Comparison of ENCODE assay signal across 1 cellular context in genomic region chr2:197293252-197294007, GRCh38.
TF ChIP-seq lines count a peak whose summit lies in the region.

No MANE protein-coding gene starts in this region.

TF ChIP-seq in GM12878, 131 proteins besides CTCF, POLR2A, EP300 and RAD21 (continued from another document and continues in another):
- TF ChIP-seq, protein P1, sequence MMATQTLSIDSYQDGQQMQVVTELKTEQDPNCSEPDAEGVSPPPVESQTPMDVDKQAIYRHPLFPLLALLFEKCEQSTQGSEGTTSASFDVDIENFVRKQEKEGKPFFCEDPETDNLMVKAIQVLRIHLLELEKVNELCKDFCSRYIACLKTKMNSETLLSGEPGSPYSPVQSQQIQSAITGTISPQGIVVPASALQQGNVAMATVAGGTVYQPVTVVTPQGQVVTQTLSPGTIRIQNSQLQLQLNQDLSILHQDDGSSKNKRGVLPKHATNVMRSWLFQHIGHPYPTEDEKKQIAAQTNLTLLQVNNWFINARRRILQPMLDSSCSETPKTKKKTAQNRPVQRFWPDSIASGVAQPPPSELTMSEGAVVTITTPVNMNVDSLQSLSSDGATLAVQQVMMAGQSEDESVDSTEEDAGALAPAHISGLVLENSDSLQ (IDR thresholded peaks at IDR 0.05) = no peak
- no peak for TF ChIP-seq YY1 (IDR thresholded peaks at IDR 0.05; ENCODE audit: low read depth, low read length)
- no peak for TF ChIP-seq CHD4 (IDR thresholded peaks at IDR 0.05)
- no peak for TF ChIP-seq BCL3 (IDR thresholded peaks at IDR 0.05; ENCODE audit: borderline replicate concordance, insufficient read depth, low read depth, low read length, poor library complexity, severe bottlenecking)
- TF ChIP-seq ELK1 (IDR thresholded peaks at IDR 0.05; ENCODE audit: low read depth, low read length) = no peak
- no peak for TF ChIP-seq CREB1 (IDR thresholded peaks at IDR 0.05; ENCODE audit: low read depth)
- no peak for TF ChIP-seq ETV6 (conservative IDR thresholded peaks at IDR 0.05 in 1 of 2, IDR thresholded peaks at IDR 0.05 in 1 of 2; ENCODE audit: borderline replicate concordance in 1 of 2, low read depth in 1 of 2)
- TF ChIP-seq FOXK2 (IDR thresholded peaks at IDR 0.05) = no peak
- TF ChIP-seq, protein P2, sequence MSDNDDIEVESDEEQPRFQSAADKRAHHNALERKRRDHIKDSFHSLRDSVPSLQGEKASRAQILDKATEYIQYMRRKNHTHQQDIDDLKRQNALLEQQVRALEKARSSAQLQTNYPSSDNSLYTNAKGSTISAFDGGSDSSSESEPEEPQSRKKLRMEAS (IDR thresholded peaks at IDR 0.05; ENCODE audit: low read depth, low read length) = no peak
- peak; percentile 74 to 85 for TF ChIP-seq IKZF2 (IDR thresholded peaks at IDR 0.05)
- no peak for TF ChIP-seq WRNIP1 (IDR thresholded peaks at IDR 0.05; ENCODE audit: borderline replicate concordance, low read depth, low read length)
- TF ChIP-seq PRDM15 (CRISPR knock-in tag; IDR thresholded peaks at IDR 0.05) = no peak
- TF ChIP-seq MYB (IDR thresholded peaks at IDR 0.05; ENCODE audit: borderline replicate concordance, low read depth, low read length) = no peak
- no peak for TF ChIP-seq KDM1A (IDR thresholded peaks at IDR 0.05; ENCODE audit: borderline replicate concordance)
- TF ChIP-seq CBFB (IDR thresholded peaks at IDR 0.05; ENCODE audit: low read depth) = no peak
- TF ChIP-seq MTA3 (IDR thresholded peaks at IDR 0.05; ENCODE audit: borderline replicate concordance, low read length) = no peak
- TF ChIP-seq MXI1 (IDR thresholded peaks at IDR 0.05; ENCODE audit: low read depth, low read length) = peak; percentile 47; the same call in 1 of the 2 replicates
- no peak for TF ChIP-seq ZZZ3 (IDR thresholded peaks at IDR 0.05; ENCODE audit: control insufficient read depth, insufficient read length, low read depth)
- no peak for TF ChIP-seq SMAD5 (IDR thresholded peaks at IDR 0.05; ENCODE audit: low read depth)
- no peak for TF ChIP-seq KLF5 (IDR thresholded peaks at IDR 0.05; ENCODE audit: partially characterized antibody)
- TF ChIP-seq SREBF1 (IDR thresholded peaks at IDR 0.05; ENCODE audit: low read length) = no peak
- TF ChIP-seq, protein P3, sequence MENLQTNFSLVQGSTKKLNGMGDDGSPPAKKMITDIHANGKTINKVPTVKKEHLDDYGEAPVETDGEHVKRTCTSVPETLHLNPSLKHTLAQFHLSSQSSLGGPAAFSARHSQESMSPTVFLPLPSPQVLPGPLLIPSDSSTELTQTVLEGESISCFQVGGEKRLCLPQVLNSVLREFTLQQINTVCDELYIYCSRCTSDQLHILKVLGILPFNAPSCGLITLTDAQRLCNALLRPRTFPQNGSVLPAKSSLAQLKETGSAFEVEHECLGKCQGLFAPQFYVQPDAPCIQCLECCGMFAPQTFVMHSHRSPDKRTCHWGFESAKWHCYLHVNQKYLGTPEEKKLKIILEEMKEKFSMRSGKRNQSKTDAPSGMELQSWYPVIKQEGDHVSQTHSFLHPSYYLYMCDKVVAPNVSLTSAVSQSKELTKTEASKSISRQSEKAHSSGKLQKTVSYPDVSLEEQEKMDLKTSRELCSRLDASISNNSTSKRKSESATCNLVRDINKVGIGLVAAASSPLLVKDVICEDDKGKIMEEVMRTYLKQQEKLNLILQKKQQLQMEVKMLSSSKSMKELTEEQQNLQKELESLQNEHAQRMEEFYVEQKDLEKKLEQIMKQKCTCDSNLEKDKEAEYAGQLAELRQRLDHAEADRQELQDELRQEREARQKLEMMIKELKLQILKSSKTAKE (IDR thresholded peaks at IDR 0.05; ENCODE audit: low read depth, poor library complexity, severe bottlenecking) = no peak
- no peak for TF ChIP-seq FOS (IDR thresholded peaks at IDR 0.05; ENCODE audit: borderline replicate concordance, extremely low read depth, insufficient read length)
- no peak for TF ChIP-seq SP1 (IDR thresholded peaks at IDR 0.05; ENCODE audit: low read depth, low read length)
- TF ChIP-seq RELB (IDR thresholded peaks at IDR 0.05; ENCODE audit: low read depth) = peak; percentile 50; the same call in 1 of the 2 replicates
- no peak for TF ChIP-seq SREBF2 (IDR thresholded peaks at IDR 0.05; ENCODE audit: low read length)
- TF ChIP-seq TCF3 (IDR thresholded peaks at IDR 0.05; ENCODE audit: borderline replicate concordance, insufficient read depth, low read depth, low read length) = no peak
- TF ChIP-seq CBX5 (IDR thresholded peaks at IDR 0.05; ENCODE audit: low read depth) = no peak
- no peak for TF ChIP-seq ASH2L (IDR thresholded peaks at IDR 0.05; ENCODE audit: borderline replicate concordance, low read depth)
- TF ChIP-seq, protein P4, sequence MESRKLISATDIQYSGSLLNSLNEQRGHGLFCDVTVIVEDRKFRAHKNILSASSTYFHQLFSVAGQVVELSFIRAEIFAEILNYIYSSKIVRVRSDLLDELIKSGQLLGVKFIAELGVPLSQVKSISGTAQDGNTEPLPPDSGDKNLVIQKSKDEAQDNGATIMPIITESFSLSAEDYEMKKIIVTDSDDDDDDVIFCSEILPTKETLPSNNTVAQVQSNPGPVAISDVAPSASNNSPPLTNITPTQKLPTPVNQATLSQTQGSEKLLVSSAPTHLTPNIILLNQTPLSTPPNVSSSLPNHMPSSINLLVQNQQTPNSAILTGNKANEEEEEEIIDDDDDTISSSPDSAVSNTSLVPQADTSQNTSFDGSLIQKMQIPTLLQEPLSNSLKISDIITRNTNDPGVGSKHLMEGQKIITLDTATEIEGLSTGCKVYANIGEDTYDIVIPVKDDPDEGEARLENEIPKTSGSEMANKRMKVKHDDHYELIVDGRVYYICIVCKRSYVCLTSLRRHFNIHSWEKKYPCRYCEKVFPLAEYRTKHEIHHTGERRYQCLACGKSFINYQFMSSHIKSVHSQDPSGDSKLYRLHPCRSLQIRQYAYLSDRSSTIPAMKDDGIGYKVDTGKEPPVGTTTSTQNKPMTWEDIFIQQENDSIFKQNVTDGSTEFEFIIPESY (IDR thresholded peaks at IDR 0.05) = no peak
- TF ChIP-seq, protein P5, sequence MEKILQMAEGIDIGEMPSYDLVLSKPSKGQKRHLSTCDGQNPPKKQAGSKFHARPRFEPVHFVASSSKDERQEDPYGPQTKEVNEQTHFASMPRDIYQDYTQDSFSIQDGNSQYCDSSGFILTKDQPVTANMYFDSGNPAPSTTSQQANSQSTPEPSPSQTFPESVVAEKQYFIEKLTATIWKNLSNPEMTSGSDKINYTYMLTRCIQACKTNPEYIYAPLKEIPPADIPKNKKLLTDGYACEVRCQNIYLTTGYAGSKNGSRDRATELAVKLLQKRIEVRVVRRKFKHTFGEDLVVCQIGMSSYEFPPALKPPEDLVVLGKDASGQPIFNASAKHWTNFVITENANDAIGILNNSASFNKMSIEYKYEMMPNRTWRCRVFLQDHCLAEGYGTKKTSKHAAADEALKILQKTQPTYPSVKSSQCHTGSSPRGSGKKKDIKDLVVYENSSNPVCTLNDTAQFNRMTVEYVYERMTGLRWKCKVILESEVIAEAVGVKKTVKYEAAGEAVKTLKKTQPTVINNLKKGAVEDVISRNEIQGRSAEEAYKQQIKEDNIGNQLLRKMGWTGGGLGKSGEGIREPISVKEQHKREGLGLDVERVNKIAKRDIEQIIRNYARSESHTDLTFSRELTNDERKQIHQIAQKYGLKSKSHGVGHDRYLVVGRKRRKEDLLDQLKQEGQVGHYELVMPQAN (conservative IDR thresholded peaks at IDR 0.05) = no peak
- TF ChIP-seq EZH2 (IDR thresholded peaks at IDR 0.05; ENCODE audit: borderline replicate concordance, control insufficient read depth, low read depth, low read length) = no peak
- TF ChIP-seq IRF4 (IDR thresholded peaks at IDR 0.05; ENCODE audit: low read depth, low read length) = no peak
- TF ChIP-seq, protein P6, sequence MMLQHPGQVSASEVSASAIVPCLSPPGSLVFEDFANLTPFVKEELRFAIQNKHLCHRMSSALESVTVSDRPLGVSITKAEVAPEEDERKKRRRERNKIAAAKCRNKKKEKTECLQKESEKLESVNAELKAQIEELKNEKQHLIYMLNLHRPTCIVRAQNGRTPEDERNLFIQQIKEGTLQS (IDR thresholded peaks at IDR 0.05; ENCODE audit: borderline replicate concordance, extremely low read depth, low read depth, low read length) = no peak
- no peak for TF ChIP-seq HDGF (IDR thresholded peaks at IDR 0.05)
- TF ChIP-seq ZNF592 (IDR thresholded peaks at IDR 0.05) = no peak
- TF ChIP-seq PML (IDR thresholded peaks at IDR 0.05; ENCODE audit: low read length) = peak; percentile 34; the same call in 1 of the 2 replicates
- TF ChIP-seq RCOR1 (conservative IDR thresholded peaks at IDR 0.05; ENCODE audit: low read depth, low read length) = no peak
